In the genomic region with DNA sequence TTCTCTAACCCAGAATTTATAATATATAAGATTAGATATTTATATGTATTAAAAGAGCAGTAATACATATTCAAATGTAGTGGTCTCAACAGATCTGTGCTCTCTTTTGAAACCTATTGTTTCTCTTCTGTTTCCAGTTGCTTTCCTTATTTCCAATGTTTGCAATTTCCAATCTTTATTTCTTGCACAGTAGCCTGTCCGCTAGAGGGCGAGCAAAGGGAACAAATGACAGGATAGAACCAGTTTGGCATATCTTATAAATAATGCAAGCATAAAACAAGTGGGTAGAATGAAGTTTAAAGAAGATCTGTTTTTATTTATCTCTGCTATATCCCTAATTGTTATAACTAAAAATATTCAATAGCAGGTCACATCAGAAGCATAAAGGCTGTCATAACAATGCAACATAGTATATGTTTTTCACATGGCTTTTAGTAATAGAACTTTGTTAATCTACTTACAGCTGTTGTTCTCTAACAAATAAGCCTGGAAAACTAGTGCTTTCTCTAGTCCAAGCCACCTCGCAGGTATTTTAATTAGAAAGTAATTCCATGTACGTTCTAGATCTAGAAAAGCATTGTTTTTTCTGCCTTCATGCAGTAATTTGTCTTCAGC, we compare ENCODE assay signal across 8 cellular contexts. TPM values are rescaled to one million over a fixed set of nuclear protein-coding genes. Genes with fewer than 3 reads are reported as not detected.
DNase-seq lines count a peak whose midpoint lies in the region; ATAC-seq and TF ChIP-seq lines count a peak whose summit lies in the region.

No MANE protein-coding gene starts in this region.

- no peak overlapping the region for H3K27ac ChIP-seq in DND-41 (ENCODE audit: low read length)
- no peak overlapping the region for H3K27ac ChIP-seq in SJSA1
- no peak overlapping the region for H3K27ac ChIP-seq in right atrium auricular region
- H3K27ac ChIP-seq in sigmoid colon = no peak overlapping the region

- no peak overlapping the region for H3K4me2 ChIP-seq in DND-41 (ENCODE audit: insufficient read depth, low read length)

- no peak overlapping the region for H2AFZ ChIP-seq in DND-41 (ENCODE audit: low read depth, low read length)

- H3K4me1 ChIP-seq in DND-41 (ENCODE audit: insufficient read depth, low read length) (no peaks in the 10 kb centered on the region), SJSA1 (replicated peaks) (no peaks in the 10 kb centered on the region), right atrium auricular region (no peaks in the 10 kb centered on the region), sigmoid colon (no peaks in the 10 kb centered on the region)

- 0 out of 3 replicates have a peak, but pooled peaks have one; percentile 66 for ATAC-seq in DND-41 (ENCODE audit: insufficient read depth, low read depth)

- no peak for TF ChIP-seq EP300 in sigmoid colon (IDR thresholded peaks at IDR 0.05)

- WGBS in sigmoid colon, 2 donors = 2 to 12% methylated on average over 4 of the region's 4 CpGs

- H3K79me2 ChIP-seq in DND-41 (ENCODE audit: insufficient read depth, low read length) = no peaks in the 10 kb centered on the region

- no peak for TF ChIP-seq POLR2A in sigmoid colon (IDR thresholded peaks at IDR 0.05)

- intact Hi-C loops in sigmoid colon (cut with DNase I) = loop anchor here (5.0 kb wide), 1 partner anchor 189 kb away; no protein-coding TSS in a partner anchor

- no peaks in the 10 kb centered on the region for H4K20me1 ChIP-seq in DND-41 (ENCODE audit: insufficient read depth, low read length)

- H3K9ac ChIP-seq in DND-41 (ENCODE audit: low read depth, low read length) = no peak overlapping the region

- DNase-seq in DND-41 (peak; percentile 59), M059J (ENCODE audit: low read depth) (peak; percentile 60), SJSA1 (ENCODE audit: low read depth in 1 of 2, low spot score in 2 of 2) (peak; percentile 44 to 47), amniotic stem cell (lab: John Stamatoyannopoulos, UW) (peak; percentile 59), right atrium auricular region (ENCODE audit: low spot score) (peak; percentile 73), sigmoid colon (peak; percentile 80), mesenteric fat pad (ENCODE audit: low spot score) (no peak), OCI-M2 (lab: John Stamatoyannopoulos, UW; ENCODE audit: unreplicated experiment) (no peak)

- TF ChIP-seq CTCF in DND-41 (IDR thresholded peaks at IDR 0.05; ENCODE audit: borderline replicate concordance, extremely low read depth, low read length, poor library complexity, severe bottlenecking) (peak; percentile 83), right atrium auricular region (IDR thresholded peaks at IDR 0.05) (peak; percentile 68 to 81), sigmoid colon (IDR thresholded peaks at IDR 0.05) (peak; percentile 56 to 73 (median 66))

- H3K9me3 ChIP-seq in DND-41 (ENCODE audit: insufficient read depth, low read length, severe bottlenecking) (peaks cover 2% of the 10 kb centered on the region), SJSA1 (replicated peaks) (no peaks in the 10 kb centered on the region), right atrium auricular region (no peaks in the 10 kb centered on the region), sigmoid colon (no peaks in the 10 kb centered on the region)

- no peaks in the 10 kb centered on the region for H3K36me3 ChIP-seq in DND-41 (ENCODE audit: insufficient read depth, low read length)
- no peaks in the 10 kb centered on the region for H3K36me3 ChIP-seq in SJSA1
- H3K36me3 ChIP-seq in right atrium auricular region = no peaks in the 10 kb centered on the region
- H3K36me3 ChIP-seq in sigmoid colon = no peaks in the 10 kb centered on the region

- H3K4me3 ChIP-seq in DND-41 (ENCODE audit: low read depth in 1 of 2, low read length in 2 of 2) (no peak overlapping the region), SJSA1 (no peak overlapping the region), right atrium auricular region (no peak overlapping the region), sigmoid colon (no peak overlapping the region)

- H3K27me3 ChIP-seq in DND-41 (ENCODE audit: insufficient read depth, low read length, poor library complexity) = peaks cover 7% of the 10 kb centered on the region
- no peaks in the 10 kb centered on the region for H3K27me3 ChIP-seq in SJSA1 (replicated peaks)
- no peaks in the 10 kb centered on the region for H3K27me3 ChIP-seq in right atrium auricular region
- H3K27me3 ChIP-seq in sigmoid colon = peaks cover 0 to 3% (median under 1%) of the 10 kb centered on the region in 3 donors

RNA-seq across cellular contexts. Expression of a gene that starts 15.1 kb away (rescaled TPM):
- total RNA-seq in M059J (2014; rRNA removed; shearing (Covaris generic)) = 19.5 and 30.4 TPM in 2 replicates
- total RNA-seq in SJSA1 (2014; rRNA removed; shearing (Covaris generic)) = 15.4 and 18.6 TPM in 2 replicates
- total RNA-seq in right atrium auricular region (10 to 100 TPM; 18.8 to 37.6 TPM), sigmoid colon (10 to 100 TPM; 30.3 to 39.3 (median 33.8) TPM), mesenteric fat pad (19.9 TPM)
- 10 to 100 TPM; 12.6 to 14.4 (median 14.1) TPM for polyA plus RNA-seq in sigmoid colon

Comparison
In these comparisons a context has a peak if more than half of its experiments do, and no peak if none do; other contexts are left out.
1. DNase-seq: peak in DND-41 (single experiment), M059J (single experiment), SJSA1 (2 of 2), amniotic stem cell (single experiment), right atrium auricular region (single experiment) and sigmoid colon (single experiment); none in mesenteric fat pad (single experiment) and OCI-M2 (single experiment).
2. Peak in every context shown above with its lines, with median percentiles within 50 percentile points of each other: CTCF ChIP-seq.